ENCODE assay signal across 1 cellular context in genomic region chr11:10314199-10315072, GRCh38.
TF ChIP-seq lines count a peak whose summit lies in the region.

No MANE protein-coding gene starts in this region.

TF ChIP-seq in HCT116, 20 proteins besides CTCF, POLR2A, EP300 and RAD21 (continued from another document):
- TF ChIP-seq ZBTB33 (IDR thresholded peaks at IDR 0.05; ENCODE audit: extremely low read depth, insufficient replicate concordance, low read length) = no peak
- no peak for TF ChIP-seq JUND (IDR thresholded peaks at IDR 0.05)
- no peak for TF ChIP-seq ATF3 (IDR thresholded peaks at IDR 0.05)
- no peak for TF ChIP-seq YY1 (IDR thresholded peaks at IDR 0.05; ENCODE audit: extremely low read depth, insufficient replicate concordance, low read depth, low read length)
- no peak for TF ChIP-seq SIN3A (IDR thresholded peaks at IDR 0.05; ENCODE audit: low read depth)
TF ChIP-seq in HCT116: peak in this region for 0.
